1 cellular context compared by ENCODE assay signal in the genomic region with DNA sequence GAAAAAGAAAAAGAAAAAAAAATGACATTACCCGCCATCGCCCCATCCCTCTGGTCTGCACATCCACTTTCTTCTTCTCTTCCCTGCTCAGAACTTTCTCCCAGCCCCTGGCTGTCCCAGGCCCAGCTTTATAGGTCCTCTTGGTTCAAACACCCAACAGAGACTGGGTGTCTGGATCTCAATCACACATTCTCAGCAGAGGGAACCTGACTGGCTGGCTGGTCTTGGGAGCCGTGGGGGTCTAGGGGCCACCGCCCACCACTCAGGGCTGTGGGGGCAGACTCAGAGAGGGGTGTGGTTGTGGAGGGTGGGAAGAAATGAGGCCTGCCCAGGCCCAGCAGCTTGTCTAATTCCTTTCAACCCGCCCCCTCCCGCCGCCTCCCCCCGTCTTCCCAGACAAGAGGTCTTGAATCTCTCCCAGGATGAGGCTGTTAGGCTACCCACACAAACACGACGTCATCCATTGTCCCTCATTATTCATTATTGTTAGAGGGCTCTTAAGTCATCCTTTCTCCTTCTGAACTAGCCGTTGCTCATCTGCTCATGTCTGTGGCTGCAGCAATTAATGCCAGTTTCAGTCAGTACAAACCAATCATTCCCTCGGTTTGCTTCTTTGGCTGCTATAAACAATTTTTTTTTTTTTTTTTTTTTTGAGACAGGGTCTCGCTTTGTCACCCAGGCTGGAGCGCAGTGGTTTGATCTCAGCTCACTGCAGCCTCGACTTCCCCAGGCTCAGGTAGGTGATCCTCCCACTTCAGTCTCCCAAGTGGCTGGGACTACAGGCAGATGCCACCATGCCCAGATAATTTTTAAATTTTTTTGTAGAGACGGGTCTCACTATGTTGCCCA.
TF ChIP-seq lines count a peak whose summit lies in the region.

No MANE protein-coding gene starts in this region.

TF ChIP-seq in GM12878, 131 proteins besides CTCF, POLR2A, EP300 and RAD21:
- TF ChIP-seq, protein P1, sequence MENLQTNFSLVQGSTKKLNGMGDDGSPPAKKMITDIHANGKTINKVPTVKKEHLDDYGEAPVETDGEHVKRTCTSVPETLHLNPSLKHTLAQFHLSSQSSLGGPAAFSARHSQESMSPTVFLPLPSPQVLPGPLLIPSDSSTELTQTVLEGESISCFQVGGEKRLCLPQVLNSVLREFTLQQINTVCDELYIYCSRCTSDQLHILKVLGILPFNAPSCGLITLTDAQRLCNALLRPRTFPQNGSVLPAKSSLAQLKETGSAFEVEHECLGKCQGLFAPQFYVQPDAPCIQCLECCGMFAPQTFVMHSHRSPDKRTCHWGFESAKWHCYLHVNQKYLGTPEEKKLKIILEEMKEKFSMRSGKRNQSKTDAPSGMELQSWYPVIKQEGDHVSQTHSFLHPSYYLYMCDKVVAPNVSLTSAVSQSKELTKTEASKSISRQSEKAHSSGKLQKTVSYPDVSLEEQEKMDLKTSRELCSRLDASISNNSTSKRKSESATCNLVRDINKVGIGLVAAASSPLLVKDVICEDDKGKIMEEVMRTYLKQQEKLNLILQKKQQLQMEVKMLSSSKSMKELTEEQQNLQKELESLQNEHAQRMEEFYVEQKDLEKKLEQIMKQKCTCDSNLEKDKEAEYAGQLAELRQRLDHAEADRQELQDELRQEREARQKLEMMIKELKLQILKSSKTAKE (IDR thresholded peaks at IDR 0.05; ENCODE audit: low read depth, poor library complexity, severe bottlenecking) = no peak
- no peak for TF ChIP-seq ZNF207 (IDR thresholded peaks at IDR 0.05; ENCODE audit: borderline replicate concordance)
- TF ChIP-seq, protein P2, sequence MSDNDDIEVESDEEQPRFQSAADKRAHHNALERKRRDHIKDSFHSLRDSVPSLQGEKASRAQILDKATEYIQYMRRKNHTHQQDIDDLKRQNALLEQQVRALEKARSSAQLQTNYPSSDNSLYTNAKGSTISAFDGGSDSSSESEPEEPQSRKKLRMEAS (IDR thresholded peaks at IDR 0.05; ENCODE audit: low read depth, low read length) = no peak
- TF ChIP-seq STAT1 (conservative IDR thresholded peaks at IDR 0.05) = no peak
- TF ChIP-seq, protein P3, sequence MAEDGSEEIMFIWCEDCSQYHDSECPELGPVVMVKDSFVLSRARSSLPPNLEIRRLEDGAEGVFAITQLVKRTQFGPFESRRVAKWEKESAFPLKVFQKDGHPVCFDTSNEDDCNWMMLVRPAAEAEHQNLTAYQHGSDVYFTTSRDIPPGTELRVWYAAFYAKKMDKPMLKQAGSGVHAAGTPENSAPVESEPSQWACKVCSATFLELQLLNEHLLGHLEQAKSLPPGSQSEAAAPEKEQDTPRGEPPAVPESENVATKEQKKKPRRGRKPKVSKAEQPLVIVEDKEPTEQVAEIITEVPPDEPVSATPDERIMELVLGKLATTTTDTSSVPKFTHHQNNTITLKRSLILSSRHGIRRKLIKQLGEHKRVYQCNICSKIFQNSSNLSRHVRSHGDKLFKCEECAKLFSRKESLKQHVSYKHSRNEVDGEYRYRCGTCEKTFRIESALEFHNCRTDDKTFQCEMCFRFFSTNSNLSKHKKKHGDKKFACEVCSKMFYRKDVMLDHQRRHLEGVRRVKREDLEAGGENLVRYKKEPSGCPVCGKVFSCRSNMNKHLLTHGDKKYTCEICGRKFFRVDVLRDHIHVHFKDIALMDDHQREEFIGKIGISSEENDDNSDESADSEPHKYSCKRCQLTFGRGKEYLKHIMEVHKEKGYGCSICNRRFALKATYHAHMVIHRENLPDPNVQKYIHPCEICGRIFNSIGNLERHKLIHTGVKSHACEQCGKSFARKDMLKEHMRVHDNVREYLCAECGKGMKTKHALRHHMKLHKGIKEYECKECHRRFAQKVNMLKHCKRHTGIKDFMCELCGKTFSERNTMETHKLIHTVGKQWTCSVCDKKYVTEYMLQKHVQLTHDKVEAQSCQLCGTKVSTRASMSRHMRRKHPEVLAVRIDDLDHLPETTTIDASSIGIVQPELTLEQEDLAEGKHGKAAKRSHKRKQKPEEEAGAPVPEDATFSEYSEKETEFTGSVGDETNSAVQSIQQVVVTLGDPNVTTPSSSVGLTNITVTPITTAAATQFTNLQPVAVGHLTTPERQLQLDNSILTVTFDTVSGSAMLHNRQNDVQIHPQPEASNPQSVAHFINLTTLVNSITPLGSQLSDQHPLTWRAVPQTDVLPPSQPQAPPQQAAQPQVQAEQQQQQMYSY (CRISPR knock-in tag; IDR thresholded peaks at IDR 0.05) = no peak
- 0 out of 2 replicates have a peak, but pooled peaks have one; percentile 13 for TF ChIP-seq MTA2 (IDR thresholded peaks at IDR 0.05; ENCODE audit: low read depth)
- TF ChIP-seq MEF2B (IDR thresholded peaks at IDR 0.05; ENCODE audit: partially characterized antibody, poor library complexity, severe bottlenecking) = no peak
- TF ChIP-seq ATF7 (IDR thresholded peaks at IDR 0.05; ENCODE audit: low read depth) = peak; percentile 61
- no peak for TF ChIP-seq BRCA1 (IDR thresholded peaks at IDR 0.05; ENCODE audit: low read depth, low read length)
- 0 out of 2 replicates have a peak, but pooled peaks have one; percentile 17 for TF ChIP-seq EED (IDR thresholded peaks at IDR 0.05; ENCODE audit: low read depth)
- no peak for TF ChIP-seq RFX5 (IDR thresholded peaks at IDR 0.05; ENCODE audit: low read depth, low read length)
- no peak for TF ChIP-seq MXI1 (IDR thresholded peaks at IDR 0.05; ENCODE audit: low read depth, low read length)
- no peak for TF ChIP-seq BCL11A (IDR thresholded peaks at IDR 0.05; ENCODE audit: low read depth, low read length)
- TF ChIP-seq, protein P4, sequence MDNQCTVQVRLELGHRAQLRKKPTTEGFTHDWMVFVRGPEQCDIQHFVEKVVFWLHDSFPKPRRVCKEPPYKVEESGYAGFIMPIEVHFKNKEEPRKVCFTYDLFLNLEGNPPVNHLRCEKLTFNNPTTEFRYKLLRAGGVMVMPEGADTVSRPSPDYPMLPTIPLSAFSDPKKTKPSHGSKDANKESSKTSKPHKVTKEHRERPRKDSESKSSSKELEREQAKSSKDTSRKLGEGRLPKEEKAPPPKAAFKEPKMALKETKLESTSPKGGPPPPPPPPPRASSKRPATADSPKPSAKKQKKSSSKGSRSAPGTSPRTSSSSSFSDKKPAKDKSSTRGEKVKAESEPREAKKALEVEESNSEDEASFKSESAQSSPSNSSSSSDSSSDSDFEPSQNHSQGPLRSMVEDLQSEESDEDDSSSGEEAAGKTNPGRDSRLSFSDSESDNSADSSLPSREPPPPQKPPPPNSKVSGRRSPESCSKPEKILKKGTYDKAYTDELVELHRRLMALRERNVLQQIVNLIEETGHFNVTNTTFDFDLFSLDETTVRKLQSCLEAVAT (IDR thresholded peaks at IDR 0.05) = peak; percentile 28; the same call in 1 of the 2 replicates
- no peak for TF ChIP-seq WRNIP1 (IDR thresholded peaks at IDR 0.05; ENCODE audit: borderline replicate concordance, low read depth, low read length)
